8 cellular contexts compared by ENCODE assay signal in genomic region chr10:86684305-86684704, GRCh38. TPM values are rescaled to one million over a fixed set of nuclear protein-coding genes. Genes with fewer than 3 reads are reported as not detected.
DNase-seq lines count a peak whose midpoint lies in the region; ATAC-seq, FAIRE-seq and TF ChIP-seq lines count a peak whose summit lies in the region.

No MANE protein-coding gene starts in this region.

- H3K4me1 ChIP-seq in liver (ENCODE audit: control insufficient read depth in 4 of 4, insufficient read depth in 4 of 4, low read length in 3 of 4), result peaks cover 0 to 5% (median 1%) of the 10 kb centered on the region in 4 donors

- H3K9ac ChIP-seq in liver (ENCODE audit: low read depth in 1 of 2, low read length in 2 of 2), result no peak overlapping the region

- DNase-seq in AG08396 (ENCODE audit: low spot score), result peak; percentile 68
- peak; percentile 47 for DNase-seq in HuH-7 (ENCODE audit: low spot score)
- peak in 1 of 2 donors; percentile 50 for DNase-seq in cardiac fibroblast (ENCODE audit: low read depth in 2 of 2)
- DNase-seq in DMS79 treated with DMSO at 0.1 percent for 48 hours (lab: John Stamatoyannopoulos, UW), result no peak
- no peak for DNase-seq in frontal cortex (ENCODE audit: low spot score in 2 of 2)
- no peak for DNase-seq in posterior vena cava (ENCODE audit: low spot score)

- H3K27me3 ChIP-seq in liver (ENCODE audit: control insufficient read depth in 4 of 4, insufficient read depth in 4 of 4, low read length in 3 of 4), result no peaks in the 10 kb centered on the region

- peak; percentile 41 for TF ChIP-seq CTCF in cardiac fibroblast (IDR thresholded peaks at IDR 0.05; ENCODE audit: low read depth, low read length)
- peak; percentile 18 for TF ChIP-seq CTCF in liver (IDR thresholded peaks at IDR 0.05; ENCODE audit: low read depth, low read length, missing input control)

- H3K36me3 ChIP-seq in liver (ENCODE audit: control insufficient read depth in 4 of 4, insufficient read depth in 3 of 4, low read depth in 1 of 4, low read length in 3 of 4), result no peaks in the 10 kb centered on the region

- peak in 1 of 2 donors; percentile 68 for TF ChIP-seq RAD21 in liver (IDR thresholded peaks at IDR 0.05)

- FAIRE-seq in frontal cortex (lab: Jason Lieb, UNC), result no peak

- H3K4me3 ChIP-seq in cardiac fibroblast (replicated peaks in 1 of 2; ENCODE audit: low read depth in 2 of 2, low read length in 2 of 2) (no peak overlapping the region), liver (ENCODE audit: low read depth in 1 of 3, low read length in 3 of 3) (no peak overlapping the region)

- H3K27ac ChIP-seq in liver (ENCODE audit: low read depth in 1 of 2, low read length in 2 of 2), result no peak overlapping the region

- intact Hi-C loops in posterior vena cava (cut with DNase I), result no loop called here

- WGBS in liver, result 47% methylated on average over 5 of the region's 5 CpGs

- no peak for ATAC-seq in HG02973 (IDR thresholded peaks at IDR 0.05; ENCODE audit: unreplicated experiment)

- no peaks in the 10 kb centered on the region for H3K9me3 ChIP-seq in liver (ENCODE audit: control insufficient read depth in 4 of 4, low read length in 3 of 4)

TF ChIP-seq in liver, 16 proteins besides CTCF, POLR2A, EP300 and RAD21:
- no peak for TF ChIP-seq EGR1 (IDR thresholded peaks at IDR 0.05; ENCODE audit: low read depth in 2 of 2)
- peak in 1 of 2 donors; percentile 29 for TF ChIP-seq RXRA (IDR thresholded peaks at IDR 0.05)
- no peak for TF ChIP-seq FOXA1 (IDR thresholded peaks at IDR 0.05)
- no peak for TF ChIP-seq FOXA2 (IDR thresholded peaks at IDR 0.05)
- TF ChIP-seq HNF4G (IDR thresholded peaks at IDR 0.05), result no peak
- no peak for TF ChIP-seq REST (IDR thresholded peaks at IDR 0.05)
- TF ChIP-seq TAF1 (conservative IDR thresholded peaks at IDR 0.05), result no peak
- peak; percentile 35 for TF ChIP-seq SP1 (IDR thresholded peaks at IDR 0.05)
- no peak for TF ChIP-seq MAX (IDR thresholded peaks at IDR 0.05)
- TF ChIP-seq GABPA (IDR thresholded peaks at IDR 0.05 in 1 of 2, conservative IDR thresholded peaks at IDR 0.05 in 1 of 2), result no peak
- peak; percentile 89 for TF ChIP-seq NR2F2 (IDR thresholded peaks at IDR 0.05)
- no peak for TF ChIP-seq YY1 (IDR thresholded peaks at IDR 0.05)
TF ChIP-seq in liver: peak in this region for 3.

RNA-seq across cellular contexts. Expression of gene LDB3, which starts 16.0 kb away (rescaled TPM):
- under 1 TPM; 0.09 to 0.42 TPM for total RNA-seq in liver
- polyA plus RNA-seq in liver, result under 1 TPM in 1 of 2 donors, not detected in 1; 0.15 TPM
- under 0.01 TPM for total RNA-seq in frontal cortex
- 10 to 100 TPM; 27.9 to 29.3 TPM for total RNA-seq in posterior vena cava

RNA-seq across cellular contexts. Expression of gene OPN4, which starts 30.0 kb away (rescaled TPM):
- total RNA-seq in liver, result not detected
- polyA plus RNA-seq in liver, result not detected
- total RNA-seq in frontal cortex, result not detected
- not detected for total RNA-seq in posterior vena cava

Comparison
In these comparisons a context has a peak if more than half of its experiments do, and no peak if none do; other contexts are left out.
1. DNase-seq: peak in AG08396 (single experiment) and HuH-7 (single experiment); none in DMS79 treated with DMSO at 0.1 percent for 48 hours (single experiment), frontal cortex (0 of 2) and posterior vena cava (single experiment).
2. RNA of gene LDB3, which starts 16.0 kb away (total RNA-seq): 27.9 to 29.3 TPM in posterior vena cava; 0.09 to 0.42 TPM in liver and under 0.01 TPM in frontal cortex (single experiment); every median in the first group is over 10 times any median in the second.